Comparison of ENCODE assay signal across 32 cellular contexts in the genomic region with DNA sequence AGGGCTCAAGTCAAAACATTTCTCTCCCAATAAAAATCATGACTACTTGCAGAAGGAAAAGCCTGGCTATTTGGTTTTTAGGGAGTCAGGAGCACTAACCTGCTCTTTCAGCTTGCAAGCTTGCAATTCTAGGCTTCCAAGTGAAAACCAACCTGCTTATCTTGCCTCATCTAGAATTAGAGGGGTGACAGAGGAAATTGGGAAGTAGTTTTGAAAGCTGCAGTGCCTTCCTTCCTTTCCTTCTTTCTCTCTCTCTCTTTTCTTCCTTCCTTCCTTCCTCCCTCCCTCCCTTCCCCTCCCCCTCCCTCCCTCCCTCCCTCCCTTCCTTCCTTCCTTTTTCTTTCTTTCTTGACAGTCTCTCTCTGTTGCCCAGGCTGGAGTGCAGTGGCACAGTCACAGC.
DNase-seq lines count a peak whose midpoint lies in the region; ATAC-seq, FAIRE-seq and TF ChIP-seq lines count a peak whose summit lies in the region.
"Had no signal": no experiment of that assay in that cellular context is flagged by ENCODE, and none has a peak within 500 bp of the region (broad histone marks: within the 10 kb centered on the region; RNA-seq: fewer than 3 reads in every experiment).

No MANE protein-coding gene starts in this region.

- BruUV-seq in HepG2 (replicated peaks; lab: Mats Ljungman, UMichigan) (no TSS peak), endothelial cell of umbilical vein (replicated peaks; lab: Mats Ljungman, UMichigan) (no TSS peak)

- no peak overlapping the region for H4K5ac ChIP-seq in H1 (ENCODE audit: insufficient read length, low read depth, low read length)

- no peak overlapping the region for H2BK12ac ChIP-seq in H1 (ENCODE audit: low read depth, low read length)

- CTCF ChIA-PET in HepG2 (lab: Yijun Ruan, JAX; ENCODE audit: low intra/inter-chr PET ratio, low total read pairs), result no interaction called here
- CTCF ChIA-PET in H1 (lab: Charles Lee; ENCODE audit: partially characterized antibody), result interaction anchor here (0.9 to 2.1 kb wide), 4 partner anchors 18 to 237 kb away, joined by 3 to 6 read pairs (median 4); no protein-coding TSS in a partner anchor
- CTCF ChIA-PET in endothelial cell of umbilical vein (lab: Charles Lee), result interaction anchor here (1.0 to 2.6 kb wide), 3 partner anchors 17 to 258 kb away, joined by 4 to 10 read pairs (median 5); no protein-coding TSS in a partner anchor

- no peak for DNase-seq in HepG2 (ENCODE audit: low spot score)
- no peak for DNase-seq in right lobe of liver
- DNase-seq in H1 (ENCODE audit: low read depth in 1 of 2, low spot score in 2 of 2), result no peak
- no peak for DNase-seq in endothelial cell of umbilical vein (ENCODE audit: low read depth, low spot score)
- no peak for DNase-seq in upper lobe of left lung
- no peak for DNase-seq in NCI-H1694 (lab: John Stamatoyannopoulos, UW)
- DNase-seq: 8988T; ACHN; AML-193; BE2C; C1 segment of cervical spinal cord; Caco-2; Calu3; CD4-positive, alpha-beta memory T cell; CD4-positive, alpha-beta T cell; CD4-positive, CD25-positive, alpha-beta regulatory T cell; CD8-positive, alpha-beta memory T cell; CD8-positive, alpha-beta T cell; COR-L47; DMS 273 treated with DMSO at 0.1 percent for 48 hours; DMS153; DMS79; DMS79 treated with DMSO at 0.1 percent for 48 hours; DND-41; EL had no signal

- H3K36me3 ChIP-seq in HepG2 (replicated peaks in 1 of 2; ENCODE audit: control insufficient read depth in 1 of 2, insufficient read depth in 2 of 2, low read length in 2 of 2), result no peaks in the 10 kb centered on the region
- no peaks in the 10 kb centered on the region for H3K36me3 ChIP-seq in right lobe of liver
- H3K36me3 ChIP-seq in H1 (ENCODE audit: control insufficient read depth in 2 of 4, insufficient read depth in 4 of 4, low read length in 3 of 4), result no peaks in the 10 kb centered on the region
- H3K36me3 ChIP-seq in endothelial cell of umbilical vein (ENCODE audit: control insufficient read depth in 2 of 2, extremely low read depth in 1 of 2, insufficient read depth in 2 of 2, low read length in 2 of 2), result no peaks in the 10 kb centered on the region
- no peaks in the 10 kb centered on the region for H3K36me3 ChIP-seq in upper lobe of left lung
- H3K36me3 ChIP-seq: BE2C; BLaER1; BLaER1 treated with 17β-estradiol and CSF1 and Interleukin-3, amounts not matched to agents 10 nM and 100 nM had no signal

- no peak overlapping the region for H3K56ac ChIP-seq in H1 (replicated peaks; ENCODE audit: insufficient read length, low read depth, low read length)

- H3K79me1 ChIP-seq in H1 (ENCODE audit: low read depth, low read length), result no peaks in the 10 kb centered on the region

- H3K27ac ChIP-seq in HepG2 (ENCODE audit: extremely low read length, insufficient read depth, low read length) (no peak overlapping the region), right lobe of liver (no peak overlapping the region), H1 (ENCODE audit: low read depth, low read length) (no peak overlapping the region), endothelial cell of umbilical vein (ENCODE audit: insufficient read depth, low read depth, low read length) (no peak overlapping the region), upper lobe of left lung (no peak overlapping the region)
- H3K27ac ChIP-seq: 22Rv1; A549; BLaER1; BLaER1 treated with 17β-estradiol and CSF1 and Interleukin-3, amounts not matched to agents 10 nM and 100 nM; C4-2B had no signal

- no peaks in the 10 kb centered on the region for H3K9me1 ChIP-seq in endothelial cell of umbilical vein (replicated peaks; ENCODE audit: control insufficient read depth, extremely low read depth, insufficient read depth, low read length)

- H3K14ac ChIP-seq in H1 (ENCODE audit: insufficient read length), result no peak overlapping the region

- no peak for TF ChIP-seq CTCF in HepG2 (CRISPR knock-in tag; IDR thresholded peaks at IDR 0.05)
- TF ChIP-seq CTCF in right lobe of liver (IDR thresholded peaks at IDR 0.05), result no peak
- no peak for TF ChIP-seq CTCF in H1 (IDR thresholded peaks at IDR 0.05; ENCODE audit: control extremely low read depth in 1 of 3, insufficient read depth in 1 of 3, low read depth in 1 of 3, low read length in 3 of 3)
- no peak for TF ChIP-seq CTCF in endothelial cell of umbilical vein (IDR thresholded peaks at IDR 0.05; ENCODE audit: extremely low read depth in 1 of 2, insufficient read depth in 1 of 2, low read depth in 1 of 2, low read length in 2 of 2)
- TF ChIP-seq CTCF in upper lobe of left lung (IDR thresholded peaks at IDR 0.05), result no peak

- no peak overlapping the region for H2AK5ac ChIP-seq in H1 (ENCODE audit: low read depth, low read length)

- H3K79me2 ChIP-seq in HepG2 (ENCODE audit: insufficient read depth, low read length) (no peaks in the 10 kb centered on the region), H1 (ENCODE audit: control insufficient read depth in 1 of 2, insufficient read depth in 2 of 2, low read length in 2 of 2) (no peaks in the 10 kb centered on the region), endothelial cell of umbilical vein (ENCODE audit: control insufficient read depth, insufficient read depth, low read length) (no peaks in the 10 kb centered on the region)

- POLR2A ChIA-PET in HepG2 (lab: Yijun Ruan, JAX) (no interaction called here), H1 (lab: Charles Lee; ENCODE audit: partially characterized antibody) (no interaction called here), endothelial cell of umbilical vein (lab: Charles Lee) (no interaction called here)

- H2BK120ac ChIP-seq in H1 (replicated peaks; ENCODE audit: low read depth, low read length), result no peak overlapping the region

- no peak overlapping the region for H2BK20ac ChIP-seq in H1 (ENCODE audit: low read length)

- H3K9me3 ChIP-seq in HepG2 (ENCODE audit: low read length) (no peaks in the 10 kb centered on the region), right lobe of liver (no peaks in the 10 kb centered on the region), H1 (ENCODE audit: insufficient read depth in 2 of 2, low read depth in 1 of 2, low read length in 1 of 2) (no peaks in the 10 kb centered on the region), endothelial cell of umbilical vein (replicated peaks; ENCODE audit: control insufficient read depth, insufficient read depth, low read length) (no peaks in the 10 kb centered on the region), upper lobe of left lung (no peaks in the 10 kb centered on the region)
- H3K9me3 ChIP-seq: A549; BE2C; BLaER1; BLaER1 treated with 17β-estradiol and CSF1 and Interleukin-3, amounts not matched to agents 10 nM and 100 nM; Caco-2 had no signal

- H3K4me2 ChIP-seq in HepG2 (ENCODE audit: low read depth, low read length) (no peak overlapping the region), H1 (ENCODE audit: insufficient read depth in 1 of 2, low read depth in 2 of 2, low read length in 2 of 2) (no peak overlapping the region), endothelial cell of umbilical vein (ENCODE audit: insufficient read depth, low read length) (no peak overlapping the region)
- H3K4me2 ChIP-seq: A549; BLaER1; BLaER1 treated with 17β-estradiol and CSF1 and Interleukin-3, amounts not matched to agents 10 nM and 100 nM had no signal

- in situ Hi-C loops in HepG2 (cut with HindIII; ENCODE audit: extremely low pct_ligation_motif_present, low pct_unique_long_range_greater_than_20kb), result no loop called here

- intact Hi-C loops in HepG2 (cut with micrococcal nuclease; ENCODE audit: unreplicated experiment) (no loop called here), right lobe of liver (cut with DNase I) (no loop called here), endothelial cell of umbilical vein (cut with micrococcal nuclease) (no loop called here)

- FAIRE-seq in HepG2 (lab: Jason Lieb, UNC) (no peak), H1 (lab: Jason Lieb, UNC) (no peak), endothelial cell of umbilical vein (lab: Jason Lieb, UNC) (no peak)
- FAIRE-seq: A204.1, A549, D721Med had no signal

- no peak overlapping the region for H2BK5ac ChIP-seq in H1 (ENCODE audit: low read depth, low read length)

- no peak overlapping the region for H4K91ac ChIP-seq in H1 (replicated peaks; ENCODE audit: insufficient read length, low read length)

- H2AFZ ChIP-seq in HepG2 (ENCODE audit: low read length) (no peak overlapping the region), H1 (ENCODE audit: low read length) (0 out of 2 replicates have a peak overlapping the region, but pooled peaks have one; percentile 5), endothelial cell of umbilical vein (ENCODE audit: low read depth, low read length) (no peak overlapping the region)

- no peak for TF ChIP-seq RAD21 in HepG2 (CRISPR knock-in tag; IDR thresholded peaks at IDR 0.05)
- no peak for TF ChIP-seq RAD21 in H1 (IDR thresholded peaks at IDR 0.05 in 1 of 2, conservative IDR thresholded peaks at IDR 0.05 in 1 of 2; ENCODE audit: low read depth in 2 of 2, low read length in 2 of 2)

- TF ChIP-seq POLR2A in HepG2 (IDR thresholded peaks at IDR 0.05; ENCODE audit: insufficient read depth in 1 of 2, low read depth in 2 of 2, low read length in 2 of 2), result no peak
- TF ChIP-seq POLR2A in right lobe of liver (IDR thresholded peaks at IDR 0.05), result no peak
- no peak for TF ChIP-seq POLR2A in H1 (IDR thresholded peaks at IDR 0.05; ENCODE audit: control extremely low read depth in 1 of 2, low read depth in 2 of 2, low read length in 2 of 2)
- no peak for TF ChIP-seq POLR2A in endothelial cell of umbilical vein (IDR thresholded peaks at IDR 0.05; ENCODE audit: low read depth, low read length)
- no peak for TF ChIP-seq POLR2A in upper lobe of left lung (IDR thresholded peaks at IDR 0.05)

- no peaks in the 10 kb centered on the region for H4K20me1 ChIP-seq in HepG2 (ENCODE audit: insufficient read depth, low read length)
- H4K20me1 ChIP-seq in H1 (replicated peaks in 1 of 2; ENCODE audit: control insufficient read depth in 1 of 2, insufficient read depth in 2 of 2, low read length in 2 of 2), result no peaks in the 10 kb centered on the region
- no peaks in the 10 kb centered on the region for H4K20me1 ChIP-seq in endothelial cell of umbilical vein (replicated peaks; ENCODE audit: control insufficient read depth, extremely low read depth, insufficient read depth, low read length)
- H4K20me1 ChIP-seq: BLaER1; BLaER1 treated with 17β-estradiol and CSF1 and Interleukin-3, amounts not matched to agents 10 nM and 100 nM had no signal

- H3K27me3 ChIP-seq in HepG2 (ENCODE audit: control insufficient read depth in 1 of 2, insufficient read depth in 2 of 2, low read length in 2 of 2), result no peaks in the 10 kb centered on the region
- no peaks in the 10 kb centered on the region for H3K27me3 ChIP-seq in right lobe of liver
- no peaks in the 10 kb centered on the region for H3K27me3 ChIP-seq in H1 (replicated peaks in 1 of 4; ENCODE audit: control insufficient read depth in 3 of 4, extremely low read depth in 1 of 4, insufficient read depth in 3 of 4, low read length in 3 of 4)
- no peaks in the 10 kb centered on the region for H3K27me3 ChIP-seq in endothelial cell of umbilical vein (ENCODE audit: control insufficient read depth in 2 of 2, insufficient read depth in 2 of 2, low read length in 2 of 2)
- H3K27me3 ChIP-seq in upper lobe of left lung, result no peaks in the 10 kb centered on the region
- H3K27me3 ChIP-seq: BE2C; BLaER1; BLaER1 treated with 17β-estradiol and CSF1 and Interleukin-3, amounts not matched to agents 10 nM and 100 nM had no signal

- H2BK15ac ChIP-seq in H1 (ENCODE audit: low read length), result no peak overlapping the region

- no peak overlapping the region for H3K4ac ChIP-seq in H1 (replicated peaks; ENCODE audit: insufficient read length, low read depth, low read length)

- H3K4me1 ChIP-seq in HepG2 (ENCODE audit: insufficient read depth, low read length) (no peaks in the 10 kb centered on the region), right lobe of liver (no peaks in the 10 kb centered on the region), H1 (replicated peaks in 1 of 4; ENCODE audit: control insufficient read depth in 3 of 4, insufficient read depth in 4 of 4, low read length in 3 of 4) (no peaks in the 10 kb centered on the region), endothelial cell of umbilical vein (ENCODE audit: control insufficient read depth, extremely low read depth, insufficient read depth, low read length) (peaks cover 14% of the 10 kb centered on the region), upper lobe of left lung (no peaks in the 10 kb centered on the region)
- H3K4me1 ChIP-seq: A549; BE2C; BLaER1; BLaER1 treated with 17β-estradiol and CSF1 and Interleukin-3, amounts not matched to agents 10 nM and 100 nM; Caco-2 had no signal

- H3K23me2 ChIP-seq in H1 (ENCODE audit: low read depth, low read length), result no peaks in the 10 kb centered on the region

- dilution Hi-C loops in endothelial cell of umbilical vein (cut with MboI; ENCODE audit: extremely low pct_ligation_motif_present, low sequenced_read_pairs), result loop anchor here (25.0 kb wide), 1 partner anchor 231 kb away; no protein-coding TSS in a partner anchor

- no peak for TF ChIP-seq EP300 in HepG2 (IDR thresholded peaks at IDR 0.05; ENCODE audit: low read depth in 2 of 2, low read length in 2 of 2)
- no peak for TF ChIP-seq EP300 in HepG2 (CRISPR knock-in tag; IDR thresholded peaks at IDR 0.05; ENCODE audit: borderline replicate concordance)
- TF ChIP-seq EP300 in H1 (IDR thresholded peaks at IDR 0.05; ENCODE audit: borderline replicate concordance in 1 of 2, low read depth in 2 of 2, low read length in 2 of 2), result no peak
- TF ChIP-seq EP300 in upper lobe of left lung (IDR thresholded peaks at IDR 0.05), result no peak

- H3K4me3 ChIP-seq in HepG2 (replicated peaks in 1 of 3; ENCODE audit: insufficient read depth in 1 of 3, low read depth in 2 of 3, low read length in 3 of 3) (no peak overlapping the region), right lobe of liver (no peak overlapping the region), H1 (ENCODE audit: extremely low read depth in 1 of 4, insufficient read depth in 2 of 4, low read depth in 3 of 4, low read length in 4 of 4) (no peak overlapping the region), endothelial cell of umbilical vein (replicated peaks in 1 of 3; ENCODE audit: insufficient read depth in 1 of 3, low read depth in 1 of 3, low read length in 3 of 3) (no peak overlapping the region), upper lobe of left lung (no peak overlapping the region)
- H3K4me3 ChIP-seq: A549; BLaER1; BLaER1 treated with 17β-estradiol and CSF1 and Interleukin-3, amounts not matched to agents 10 nM and 100 nM had no signal

- no peak overlapping the region for H3K23ac ChIP-seq in H1 (ENCODE audit: insufficient read length)

- ATAC-seq in HepG2 (no peak), right lobe of liver (no peak), upper lobe of left lung (ENCODE audit: low FRiP score in 2 of 2) (no peak)
- ATAC-seq: A549; CD8-positive, alpha-beta T cell had no signal

- no peak overlapping the region for H4K8ac ChIP-seq in H1 (ENCODE audit: extremely low read depth, insufficient read depth, low read length)

- H3K9ac ChIP-seq in HepG2 (ENCODE audit: insufficient read depth, low read depth, low read length) (no peak overlapping the region), H1 (replicated peaks in 1 of 4; ENCODE audit: extremely low read depth in 1 of 4, low read depth in 3 of 4, low read length in 3 of 4) (no peak overlapping the region), endothelial cell of umbilical vein (replicated peaks; ENCODE audit: extremely low read depth, insufficient read depth, low read length) (no peak overlapping the region)
- H3K9ac ChIP-seq: BLaER1; BLaER1 treated with 17β-estradiol and CSF1 and Interleukin-3, amounts not matched to agents 10 nM and 100 nM had no signal

- H3K18ac ChIP-seq in H1 (ENCODE audit: extremely low read depth, low read length), result no peak overlapping the region
